ENCODE assay signal across 30 cellular contexts in genomic region chr17:82870091-82870491, GRCh38. TPM values are rescaled to one million over a fixed set of nuclear protein-coding genes. Genes with fewer than 3 reads are reported as not detected.
DNase-seq lines count a peak whose midpoint lies in the region; ATAC-seq, FAIRE-seq and TF ChIP-seq lines count a peak whose summit lies in the region.
"Had no signal": no experiment of that assay in that cellular context is flagged by ENCODE, and none has a peak within 500 bp of the region (broad histone marks: within the 10 kb centered on the region; RNA-seq: fewer than 3 reads in every experiment).

No MANE protein-coding gene starts in this region.

- H3K79me2 ChIP-seq in GM23338 (replicated peaks; ENCODE audit: insufficient read depth), result peaks cover 40% of the 10 kb centered on the region

- H3K36me3 ChIP-seq in GM23338 (ENCODE audit: insufficient read depth), result no peaks in the 10 kb centered on the region; the same call in 1 of the 2 replicates
- peaks cover 3 to 10% of the 10 kb centered on the region in 2 donors for H3K36me3 ChIP-seq in kidney (ENCODE audit: control insufficient read depth in 1 of 2, insufficient read depth in 2 of 2, low read length in 2 of 2)
- peaks cover 0 to 40% (median 4%) of the 10 kb centered on the region in 3 experiments for H3K36me3 ChIP-seq in naive thymus-derived CD4-positive, alpha-beta T cell (ENCODE audit: control insufficient read depth in 2 of 3, insufficient read depth in 3 of 3, low read length in 3 of 3)
- H3K36me3 ChIP-seq: colonic mucosa, ovary had no signal

- H3K27ac Mint-ChIP-seq in activated CD4-positive, alpha-beta T cell treated with anti-CD3 and anti-CD28 coated beads, Interleukin-2, amount 10 ng/mL, durations not matched to agents 24 days and 14 days, result peak overlapping the region; percentile 62
- no peak overlapping the region for H3K27ac Mint-ChIP-seq in activated CD4-positive, alpha-beta T cell treated with anti-CD3 and anti-CD28 coated beads for 36 hours
- peak overlapping the region; percentile 83 for H3K27ac Mint-ChIP-seq in GM23338
- H3K27ac Mint-ChIP-seq in stimulated activated effector memory CD8-positive, alpha-beta T cell treated with anti-CD3 and anti-CD28 coated beads, Interleukin-12 subunit alpha, Interleukin-12 subunit beta, amount 100 ng/mL, for 72 hours, result peak overlapping the region; percentile 48
- H3K27ac Mint-ChIP-seq in naive thymus-derived CD4-positive, alpha-beta T cell, result peak overlapping the region in 3 of 9 donors; percentile 10 to 57 (median 38)

- no peak overlapping the region for H3K9ac ChIP-seq in kidney (ENCODE audit: low read length in 2 of 2)

- intact Hi-C loops in activated CD4-positive, alpha-beta T cell treated with anti-CD3 and anti-CD28 coated beads, Interleukin-2, amount 10 ng/mL, durations not matched to agents 24 days and 14 days (cut with micrococcal nuclease), result no loop called here
- intact Hi-C loops in activated CD4-positive, alpha-beta T cell treated with anti-CD3 and anti-CD28 coated beads for 36 hours (cut with DNase I, micrococcal nuclease), result no loop called here
- intact Hi-C loops in kidney (cut with DNase I), result no loop called here
- intact Hi-C loops in naive thymus-derived CD4-positive, alpha-beta T cell (cut with micrococcal nuclease), result no loop called here

- 0 out of 2 replicates have a peak, but pooled peaks cover 5% of the 10 kb centered on the region for H4K20me1 ChIP-seq in GM23338 (replicated peaks; ENCODE audit: insufficient read depth)

- no peaks in the 10 kb centered on the region for H3F3A ChIP-seq in GM23338 (replicated peaks; ENCODE audit: low read depth)

- H3K9me2 ChIP-seq in GM23338 (ENCODE audit: insufficient read depth), result no peaks in the 10 kb centered on the region

- DNase-seq in activated CD4-positive, alpha-beta T cell treated with anti-CD3 and anti-CD28 coated beads, Interleukin-2, amount 10 ng/mL, durations not matched to agents 24 days and 14 days, result no peak
- no peak for DNase-seq in activated CD4-positive, alpha-beta T cell treated with anti-CD3 and anti-CD28 coated beads for 36 hours
- DNase-seq in GM23338 (ENCODE audit: low spot score) (no peak), kidney (peak; percentile 48), omental fat pad (ENCODE audit: low spot score) (no peak), Kasumi-1 (lab: John Stamatoyannopoulos, UW) (no peak)
- no peak for DNase-seq in stimulated activated effector memory CD8-positive, alpha-beta T cell treated with anti-CD3 and anti-CD28 coated beads, Interleukin-12 subunit alpha, Interleukin-12 subunit beta, amount 100 ng/mL, for 72 hours (ENCODE audit: low spot score in 2 of 2)
- DNase-seq in naive thymus-derived CD4-positive, alpha-beta T cell, result no peak
- DNase-seq: 8988T; activated CD4-positive, alpha-beta T cell treated with anti-CD3 and anti-CD28 coated beads, Interleukin-2, amount 50 U/mL, for 1 hour; activated CD8-positive, alpha-beta memory T cell treated with anti-CD3 and anti-CD28 coated beads, Interleukin-2, amount 50 U/mL, for 48 hours; AML-193; colonic mucosa; effector memory CD8-positive, alpha-beta T cell; gastrocnemius medialis; GOT3; islet precursor cell; mammary epithelial cell; NCI-H1048; NCI-H2029; NCI-H226; NCI-H774; ovary; SIG-M5; stimulated activated CD4-positive, alpha-beta T cell treated with anti-CD3 and anti-CD28 coated beads, Interleukin-15, amount 100 ng/mL, for 24 hours had no signal

- H3K9me3 Mint-ChIP-seq in activated CD4-positive, alpha-beta T cell treated with anti-CD3 and anti-CD28 coated beads, Interleukin-2, amount 10 ng/mL, durations not matched to agents 24 days and 14 days, result no peaks in the 10 kb centered on the region
- no peaks in the 10 kb centered on the region for H3K9me3 Mint-ChIP-seq in activated CD4-positive, alpha-beta T cell treated with anti-CD3 and anti-CD28 coated beads for 36 hours (ENCODE audit: low read depth)
- H3K9me3 Mint-ChIP-seq in GM23338, result no peaks in the 10 kb centered on the region; the same call in 2 of the 3 replicates
- H3K9me3 Mint-ChIP-seq in stimulated activated effector memory CD8-positive, alpha-beta T cell treated with anti-CD3 and anti-CD28 coated beads, Interleukin-12 subunit alpha, Interleukin-12 subunit beta, amount 100 ng/mL, for 72 hours, result no peaks in the 10 kb centered on the region
- no peaks in the 10 kb centered on the region for H3K9me3 Mint-ChIP-seq in naive thymus-derived CD4-positive, alpha-beta T cell
- H3K9me3 Mint-ChIP-seq: effector memory CD8-positive, alpha-beta T cell had no signal

- no peaks in the 10 kb centered on the region for H3K4me1 ChIP-seq in GM23338 (ENCODE audit: insufficient read depth)
- H3K4me1 ChIP-seq in kidney (ENCODE audit: control insufficient read depth in 1 of 2, insufficient read depth in 1 of 2, low read depth in 1 of 2, low read length in 2 of 2), result peaks cover 0 to 5% of the 10 kb centered on the region in 2 donors
- peaks cover 10 to 20% of the 10 kb centered on the region in 2 donors for H3K4me1 ChIP-seq in naive thymus-derived CD4-positive, alpha-beta T cell (ENCODE audit: control insufficient read depth in 2 of 2, insufficient read depth in 2 of 2, low read length in 2 of 2)
- H3K4me1 ChIP-seq: colonic mucosa had no signal

- H3K4me3 Mint-ChIP-seq in activated CD4-positive, alpha-beta T cell treated with anti-CD3 and anti-CD28 coated beads, Interleukin-2, amount 10 ng/mL, durations not matched to agents 24 days and 14 days, result no peak overlapping the region
- no peak overlapping the region for H3K4me3 Mint-ChIP-seq in activated CD4-positive, alpha-beta T cell treated with anti-CD3 and anti-CD28 coated beads for 36 hours
- no peak overlapping the region for H3K4me3 Mint-ChIP-seq in GM23338
- no peak overlapping the region for H3K4me3 Mint-ChIP-seq in stimulated activated effector memory CD8-positive, alpha-beta T cell treated with anti-CD3 and anti-CD28 coated beads, Interleukin-12 subunit alpha, Interleukin-12 subunit beta, amount 100 ng/mL, for 72 hours
- H3K4me3 Mint-ChIP-seq in naive thymus-derived CD4-positive, alpha-beta T cell, result peak overlapping the region in 1 of 10 donors; percentile 18
- H3K4me3 Mint-ChIP-seq: effector memory CD8-positive, alpha-beta T cell had no signal

- no peak for FAIRE-seq in kidney (lab: Jason Lieb, UNC)
- FAIRE-seq: bronchial epithelial cell had no signal

- H2AFZ ChIP-seq in GM23338, result no peak overlapping the region

- H3K4me3 ChIP-seq in GM23338, result no peak overlapping the region
- no peak overlapping the region for H3K4me3 ChIP-seq in kidney (ENCODE audit: low read length in 2 of 2)
- no peak overlapping the region for H3K4me3 ChIP-seq in naive thymus-derived CD4-positive, alpha-beta T cell (ENCODE audit: low read length)
- H3K4me3 ChIP-seq: colonic mucosa, esophagus muscularis mucosa, gastrocnemius medialis, ovary, suprapubic skin had no signal

- CTCF ChIA-PET in activated CD4-positive, alpha-beta T cell treated with anti-CD3 and anti-CD28 coated beads for 36 hours (lab: Charles Lee), result interaction anchor here (0.6 kb wide), 1 partner anchor 45 kb away, joined by 4 read pairs; no protein-coding TSS in a partner anchor
- CTCF ChIA-PET in naive thymus-derived CD4-positive, alpha-beta T cell (lab: Charles Lee), result no interaction called here

- peaks cover 44% of the 10 kb centered on the region for H3K4me1 Mint-ChIP-seq in activated CD4-positive, alpha-beta T cell treated with anti-CD3 and anti-CD28 coated beads, Interleukin-2, amount 10 ng/mL, durations not matched to agents 24 days and 14 days
- H3K4me1 Mint-ChIP-seq in activated CD4-positive, alpha-beta T cell treated with anti-CD3 and anti-CD28 coated beads for 36 hours, result peaks cover 38% of the 10 kb centered on the region
- H3K4me1 Mint-ChIP-seq in GM23338, result peaks cover 17% of the 10 kb centered on the region
- H3K4me1 Mint-ChIP-seq in stimulated activated effector memory CD8-positive, alpha-beta T cell treated with anti-CD3 and anti-CD28 coated beads, Interleukin-12 subunit alpha, Interleukin-12 subunit beta, amount 100 ng/mL, for 72 hours, result peaks cover 44% of the 10 kb centered on the region
- H3K4me1 Mint-ChIP-seq in naive thymus-derived CD4-positive, alpha-beta T cell, result peaks cover 9 to 48% (median 12%) of the 10 kb centered on the region in 7 donors

- H3K27ac ChIP-seq in GM23338 (ENCODE audit: low read depth) (0 out of 2 replicates have a peak overlapping the region, but pooled peaks have one; percentile 50), kidney (ENCODE audit: low read depth in 2 of 2, low read length in 2 of 2) (no peak overlapping the region)
- H3K27ac ChIP-seq in naive thymus-derived CD4-positive, alpha-beta T cell (ENCODE audit: low read depth, low read length), result no peak overlapping the region
- H3K27ac ChIP-seq: colonic mucosa, ovary, suprapubic skin had no signal

- POLR2A ChIA-PET in activated CD4-positive, alpha-beta T cell treated with anti-CD3 and anti-CD28 coated beads for 36 hours (lab: Charles Lee), result no interaction called here
- POLR2A ChIA-PET in naive thymus-derived CD4-positive, alpha-beta T cell (lab: Charles Lee), result interaction anchor here (1.1 kb wide), 1 partner anchor 15 kb away, joined by 3 read pairs; no protein-coding TSS in a partner anchor

- H3K9me3 ChIP-seq in kidney (ENCODE audit: control insufficient read depth in 1 of 2, low read length in 2 of 2), result no peaks in the 10 kb centered on the region
- no peaks in the 10 kb centered on the region for H3K9me3 ChIP-seq in naive thymus-derived CD4-positive, alpha-beta T cell (ENCODE audit: control insufficient read depth in 2 of 3, low read length in 3 of 3)
- H3K9me3 ChIP-seq: colonic mucosa, esophagus muscularis mucosa, gastrocnemius medialis, ovary, suprapubic skin had no signal

- no peaks in the 10 kb centered on the region for H3K27me3 ChIP-seq in GM23338 (ENCODE audit: insufficient read depth)
- H3K27me3 ChIP-seq in naive thymus-derived CD4-positive, alpha-beta T cell (ENCODE audit: control insufficient read depth in 2 of 2, insufficient read depth in 2 of 2, low read length in 2 of 2), result no peaks in the 10 kb centered on the region
- H3K27me3 ChIP-seq: colonic mucosa, esophagus muscularis mucosa, gastrocnemius medialis, ovary, suprapubic skin had no signal

- TF ChIP-seq CTCF in GM23338 (conservative IDR thresholded peaks at IDR 0.05; ENCODE audit: low read depth in 2 of 2), result no peak
- no peak for TF ChIP-seq CTCF in kidney (IDR thresholded peaks at IDR 0.05; ENCODE audit: borderline replicate concordance, extremely low read depth, insufficient read depth)
- TF ChIP-seq CTCF in omental fat pad (IDR thresholded peaks at IDR 0.05), result no peak

- ATAC-seq in activated CD4-positive, alpha-beta T cell treated with anti-CD3 and anti-CD28 coated beads for 36 hours, result no peak
- ATAC-seq in GM23338, result no peak
- ATAC-seq in stimulated activated effector memory CD8-positive, alpha-beta T cell treated with anti-CD3 and anti-CD28 coated beads, Interleukin-12 subunit alpha, Interleukin-12 subunit beta, amount 100 ng/mL, for 72 hours, result no peak
- no peak for ATAC-seq in omental fat pad (ENCODE audit: low FRiP score)
- ATAC-seq in naive thymus-derived CD4-positive, alpha-beta T cell, result no peak
- ATAC-seq: effector memory CD8-positive, alpha-beta T cell; gastrocnemius medialis; sciatic nerve had no signal

- peaks cover 35% of the 10 kb centered on the region for H3K36me3 Mint-ChIP-seq in activated CD4-positive, alpha-beta T cell treated with anti-CD3 and anti-CD28 coated beads, Interleukin-2, amount 10 ng/mL, durations not matched to agents 24 days and 14 days (ENCODE audit: low read depth)
- peaks cover 22% of the 10 kb centered on the region for H3K36me3 Mint-ChIP-seq in activated CD4-positive, alpha-beta T cell treated with anti-CD3 and anti-CD28 coated beads for 36 hours (ENCODE audit: low read depth)
- peaks cover 24% of the 10 kb centered on the region for H3K36me3 Mint-ChIP-seq in GM23338 (ENCODE audit: low read depth)
- peaks cover 23% of the 10 kb centered on the region for H3K36me3 Mint-ChIP-seq in stimulated activated effector memory CD8-positive, alpha-beta T cell treated with anti-CD3 and anti-CD28 coated beads, Interleukin-12 subunit alpha, Interleukin-12 subunit beta, amount 100 ng/mL, for 72 hours
- peaks cover 0 to 20% (median 9%) of the 10 kb centered on the region in 5 donors for H3K36me3 Mint-ChIP-seq in naive thymus-derived CD4-positive, alpha-beta T cell

- no peaks in the 10 kb centered on the region for H3K27me3 Mint-ChIP-seq in activated CD4-positive, alpha-beta T cell treated with anti-CD3 and anti-CD28 coated beads, Interleukin-2, amount 10 ng/mL, durations not matched to agents 24 days and 14 days
- H3K27me3 Mint-ChIP-seq in activated CD4-positive, alpha-beta T cell treated with anti-CD3 and anti-CD28 coated beads for 36 hours, result no peaks in the 10 kb centered on the region
- peaks cover 18% of the 10 kb centered on the region for H3K27me3 Mint-ChIP-seq in GM23338 (ENCODE audit: insufficient read depth, low read depth, poor library complexity)
- no peaks in the 10 kb centered on the region for H3K27me3 Mint-ChIP-seq in naive thymus-derived CD4-positive, alpha-beta T cell
- H3K27me3 Mint-ChIP-seq: effector memory CD8-positive, alpha-beta T cell had no signal

- H3K4me2 ChIP-seq in GM23338, result no peak overlapping the region

RNA-seq across cellular contexts. Expression of gene ZNF750, which starts 30.3 kb away (rescaled TPM):
- not detected in 2 replicates for total RNA-seq in activated CD4-positive, alpha-beta T cell treated with anti-CD3 and anti-CD28 coated beads, Interleukin-2, amount 10 ng/mL, durations not matched to agents 24 days and 14 days
- not detected for total RNA-seq in activated CD4-positive, alpha-beta T cell treated with anti-CD3 and anti-CD28 coated beads for 36 hours
- 0.17 TPM in 1 of 2 replicates, not detected in the other for total RNA-seq in GM23338 (2014; rRNA removed; shearing (Covaris generic))
- polyA plus RNA-seq in GM23338 (2016; fragmentation: Nextera tagmentation; extraction: Ambion mirVana), result 0.13 and 0.19 TPM in 2 replicates
- total RNA-seq in kidney, result 0.25 TPM
- 0.30 TPM for polyA plus RNA-seq in kidney (ENCODE audit: insufficient read depth, low read depth, low replicate concordance)
- total RNA-seq in omental fat pad, result not detected
- not detected for total RNA-seq in naive thymus-derived CD4-positive, alpha-beta T cell
- under 1 TPM in 1 of 2 donors, not detected in 1; 0.13 TPM for polyA plus RNA-seq in naive thymus-derived CD4-positive, alpha-beta T cell
- total RNA-seq: colonic mucosa; esophagus muscularis mucosa; ovary; sciatic nerve; T-helper 1 cell treated with Interleukin-12 subunit alpha and Interleukin-12 subunit beta and Interleukin-4 antibody, amounts not matched to agents 30 ng/mL and 1 ng/mL, for 36 hours had no signal
